1 cellular context compared by ENCODE assay signal in genomic region chr1:82106672-82107071, GRCh38.
TF ChIP-seq lines count a peak whose summit lies in the region.

No MANE protein-coding gene starts in this region.

TF ChIP-seq in HepG2, 621 proteins besides CTCF, POLR2A, EP300 and RAD21 (continued from another document):
- TF ChIP-seq DBP (CRISPR knock-in tag; IDR thresholded peaks at IDR 0.05; ENCODE audit: not compliant biosample characterization) (no peak), ZBTB40 (IDR thresholded peaks at IDR 0.05) (no peak), ZBTB40 (CRISPR knock-in tag; IDR thresholded peaks at IDR 0.05) (no peak), ATAD3A (CRISPR knock-in tag; IDR thresholded peaks at IDR 0.05) (no peak), CHD2 (IDR thresholded peaks at IDR 0.05; ENCODE audit: low read depth, low read length) (no peak), ZNF138 (CRISPR knock-in tag; IDR thresholded peaks at IDR 0.05; ENCODE audit: low read depth) (no peak), ZNF614 (CRISPR knock-in tag; IDR thresholded peaks at IDR 0.05; ENCODE audit: borderline replicate concordance) (no peak), MEF2D (CRISPR knock-in tag; IDR thresholded peaks at IDR 0.05) (no peak), ZNF18 (CRISPR knock-in tag; IDR thresholded peaks at IDR 0.05; ENCODE audit: insufficient replicate concordance) (no peak), KDM3A (CRISPR knock-in tag; IDR thresholded peaks at IDR 0.05; ENCODE audit: low read depth) (no peak), NFATC3 (CRISPR knock-in tag; IDR thresholded peaks at IDR 0.05) (no peak), ZNF781 (CRISPR knock-in tag; IDR thresholded peaks at IDR 0.05; ENCODE audit: borderline replicate concordance, not compliant biosample characterization) (no peak), GATAD2A (CRISPR knock-in tag; IDR thresholded peaks at IDR 0.05) (peak; percentile 37; the same call in 1 of the 2 replicates), MTF2 (CRISPR knock-in tag; IDR thresholded peaks at IDR 0.05; ENCODE audit: borderline replicate concordance) (no peak), ZIK1 (CRISPR knock-in tag; IDR thresholded peaks at IDR 0.05; ENCODE audit: borderline replicate concordance, low read depth) (no peak), MTA3 (CRISPR knock-in tag; IDR thresholded peaks at IDR 0.05) (no peak), JARID2 (CRISPR knock-in tag; IDR thresholded peaks at IDR 0.05; ENCODE audit: insufficient replicate concordance) (no peak)
- TF ChIP-seq, protein P1, sequence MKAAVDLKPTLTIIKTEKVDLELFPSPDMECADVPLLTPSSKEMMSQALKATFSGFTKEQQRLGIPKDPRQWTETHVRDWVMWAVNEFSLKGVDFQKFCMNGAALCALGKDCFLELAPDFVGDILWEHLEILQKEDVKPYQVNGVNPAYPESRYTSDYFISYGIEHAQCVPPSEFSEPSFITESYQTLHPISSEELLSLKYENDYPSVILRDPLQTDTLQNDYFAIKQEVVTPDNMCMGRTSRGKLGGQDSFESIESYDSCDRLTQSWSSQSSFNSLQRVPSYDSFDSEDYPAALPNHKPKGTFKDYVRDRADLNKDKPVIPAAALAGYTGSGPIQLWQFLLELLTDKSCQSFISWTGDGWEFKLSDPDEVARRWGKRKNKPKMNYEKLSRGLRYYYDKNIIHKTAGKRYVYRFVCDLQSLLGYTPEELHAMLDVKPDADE (CRISPR knock-in tag; IDR thresholded peaks at IDR 0.05), result no peak
